9 cellular contexts compared by ENCODE assay signal in the genomic region with DNA sequence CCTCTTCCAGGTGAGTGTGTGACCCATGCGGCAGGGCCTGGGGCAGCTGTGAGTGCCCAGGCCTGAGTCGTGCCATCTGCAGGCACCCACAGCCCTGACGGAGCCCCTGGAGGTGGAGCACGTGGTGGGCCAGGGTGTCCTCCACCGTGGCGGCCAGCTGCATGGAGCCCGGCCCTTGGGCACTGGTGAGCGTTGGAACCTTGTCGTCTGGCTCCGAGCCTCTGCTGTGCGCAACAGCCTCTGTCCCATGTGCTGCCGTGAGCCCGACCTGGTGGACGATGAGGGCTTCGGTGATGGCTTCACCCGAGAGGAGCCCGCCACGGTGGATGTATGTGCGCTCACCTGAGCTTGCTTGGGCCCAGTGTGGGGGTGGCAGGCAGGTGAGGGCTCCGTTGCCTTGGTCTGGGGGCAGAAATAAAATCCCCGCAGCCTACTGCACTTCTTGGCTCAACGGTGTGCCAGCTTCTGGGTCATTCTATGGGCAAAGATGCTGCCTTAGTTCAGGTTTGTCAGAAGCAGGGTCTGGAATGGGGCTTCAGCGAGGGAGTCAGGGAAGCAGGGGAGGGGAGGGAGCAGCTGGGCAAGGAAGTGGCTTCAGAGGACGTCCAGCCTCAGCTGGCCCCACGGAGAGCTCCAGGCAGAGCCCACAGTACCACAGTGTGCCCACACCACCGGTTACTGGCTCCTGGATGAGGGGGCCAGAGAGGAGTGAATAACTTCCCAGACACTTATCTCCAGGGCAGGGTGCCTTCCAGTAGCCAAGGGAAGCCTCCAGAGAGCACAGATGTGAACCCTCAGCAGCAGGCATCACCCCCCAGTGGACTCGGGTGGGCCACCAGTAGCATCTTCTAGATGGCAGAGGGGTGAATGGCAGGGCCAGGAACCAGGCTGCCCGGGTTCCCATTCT. TPM values are rescaled to one million over a fixed set of nuclear protein-coding genes. Genes with fewer than 3 reads are reported as not detected.
A peak's percentile ranks its signal among the peaks of the same experiment; 100 is the strongest.
DNase-seq lines count a peak whose midpoint lies in the region; ATAC-seq and TF ChIP-seq lines count a peak whose summit lies in the region.
"Had no signal": no experiment of that assay in that cellular context is flagged by ENCODE, and none has a peak within 500 bp of the region (broad histone marks: within the 10 kb centered on the region; RNA-seq: fewer than 3 reads in every experiment).

No MANE protein-coding gene starts in this region.

- H3K36me3 ChIP-seq in rectal smooth muscle tissue (ENCODE audit: control insufficient read depth, insufficient read depth, low read length), result peaks cover 8% of the 10 kb centered on the region

- peaks cover 24% of the 10 kb centered on the region for H3K4me1 ChIP-seq in rectal smooth muscle tissue (ENCODE audit: control insufficient read depth, insufficient read depth, low read length)

- no peak for ATAC-seq in T-helper 17 cell
- no peak for ATAC-seq in GM19324 (IDR thresholded peaks at IDR 0.05; ENCODE audit: low FRiP score, unreplicated experiment)
- ATAC-seq in HG03565 (IDR thresholded peaks at IDR 0.05; ENCODE audit: unreplicated experiment), result no peak

- H3K4me3 Mint-ChIP-seq in T-helper 17 cell, result peak overlapping the region; percentile 92

- in situ Hi-C loops in GM18951 (cut with MboI; ENCODE audit: low sequenced_read_pairs, unreplicated experiment), result no loop called here

- no peaks in the 10 kb centered on the region for H3K27me3 Mint-ChIP-seq in T-helper 17 cell

- no peak for DNase-seq in T-helper 17 cell
- DNase-seq in fibroblast of pulmonary artery (ENCODE audit: low read depth), result no peak
- DNase-seq in NCI-H1436 (lab: John Stamatoyannopoulos, UW), result no peak
- no peak for DNase-seq in NCI-H187 (lab: John Stamatoyannopoulos, UW)
- DNase-seq: left colon had no signal

- peaks cover 40% of the 10 kb centered on the region for H3K4me1 Mint-ChIP-seq in T-helper 17 cell

- peak; percentile 32 for TF ChIP-seq POLR2A in GM18951 (IDR thresholded peaks at IDR 0.05; ENCODE audit: extremely low read depth, insufficient read depth, insufficient read length)

- H3K36me3 Mint-ChIP-seq in T-helper 17 cell (ENCODE audit: low read depth), result no peaks in the 10 kb centered on the region

- TF ChIP-seq CTCF in fibroblast of pulmonary artery (IDR thresholded peaks at IDR 0.05; ENCODE audit: low read length, missing control alignments), result no peak

- no peaks in the 10 kb centered on the region for H3K9me3 ChIP-seq in T-helper 17 cell (ENCODE audit: control insufficient read depth, low read length, poor library complexity, severe bottlenecking)

- H3K27ac ChIP-seq in rectal smooth muscle tissue (ENCODE audit: low read depth, low read length), result no peak overlapping the region

- H3K9ac ChIP-seq in rectal smooth muscle tissue (ENCODE audit: low read length), result peak overlapping the region; percentile 40

- H3K27ac Mint-ChIP-seq in T-helper 17 cell, result peak overlapping the region; percentile 77

- peak overlapping the region; percentile 83 for H3K4me3 ChIP-seq in fibroblast of pulmonary artery (replicated peaks; ENCODE audit: low read depth, low read length)
- peak overlapping the region; percentile 87 for H3K4me3 ChIP-seq in rectal smooth muscle tissue (ENCODE audit: low read length)

- no peaks in the 10 kb centered on the region for H3K27me3 ChIP-seq in rectal smooth muscle tissue (ENCODE audit: control insufficient read depth, insufficient read depth, low read length)

RNA-seq across cellular contexts. Expression of gene ARL6IP4, which starts 1.2 kb away (rescaled TPM):
- 100 to 1,000 TPM; 109 to 131 TPM for total RNA-seq in T-helper 17 cell

RNA-seq across cellular contexts. Expression of gene OGFOD2, which starts 4.2 kb away (rescaled TPM):
- 10 to 100 TPM; 17.9 to 20.3 TPM for total RNA-seq in T-helper 17 cell

RNA-seq across cellular contexts. Expression of gene ABCB9, which starts 13.0 kb away (rescaled TPM):
- 1 to 10 TPM; 4.1 to 6.1 TPM for total RNA-seq in T-helper 17 cell
